In the genomic region with DNA sequence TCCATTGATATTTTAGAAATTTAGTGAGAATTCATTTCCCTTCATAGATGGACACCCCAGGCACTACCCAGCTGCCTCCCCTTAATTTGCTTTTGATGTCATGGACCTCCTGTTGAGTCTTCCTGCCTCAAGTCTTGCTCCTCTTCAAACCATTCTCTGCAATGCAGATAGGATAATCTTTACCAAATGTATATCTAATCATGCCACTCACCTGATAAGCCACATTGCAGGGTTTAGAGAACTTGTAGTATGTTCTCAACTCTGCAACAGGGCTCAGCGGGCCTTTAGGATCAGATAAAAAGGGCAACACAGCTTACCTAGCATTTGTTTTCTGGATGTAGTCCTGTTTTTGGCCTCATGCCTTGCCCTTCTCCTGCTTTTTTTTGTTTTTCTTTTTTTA, we compare ENCODE assay signal across 32 cellular contexts.
"Had no signal": no experiment of that assay in that cellular context is flagged by ENCODE, and none has a peak within 500 bp of the region (broad histone marks: within the 10 kb centered on the region; RNA-seq: fewer than 3 reads in every experiment).

No MANE protein-coding gene starts in this region.

- ATAC-seq: activated naive CD4-positive, alpha-beta T cell treated with anti-CD3 and anti-CD28 coated beads, Interleukin-2, amount 50 U/mL, for 72 hours; activated naive CD8-positive, alpha-beta T cell treated with anti-CD3 and anti-CD28 coated beads, Interleukin-2, amount 50 U/mL, for 24 hours; activated T-cell treated with anti-CD3 and anti-CD28 coated beads, Interleukin-2, amount 50 U/mL, for 4 hours; activated T-cell treated with anti-CD3 and anti-CD28 coated beads, Interleukin-2, amount 50 U/mL, for 72 hours; activated T-helper 17 cell treated with anti-CD3 and anti-CD28 coated beads, Interleukin-2, amount 50 U/mL, for 72 hours; body of pancreas had no signal

- H3K27me3 ChIP-seq: adrenal gland, ascending aorta, body of pancreas, brain microvascular endothelial cell, breast epithelium, cardiac muscle cell had no signal

- H3K36me3 ChIP-seq: adrenal gland, ascending aorta, brain microvascular endothelial cell, breast epithelium, cardiac muscle cell had no signal

- H3K27ac ChIP-seq: adrenal gland, ascending aorta, body of pancreas, brain microvascular endothelial cell, breast epithelium, cardiac muscle cell had no signal

- H3K4me3 ChIP-seq: adrenal gland, ascending aorta, body of pancreas, breast epithelium, cardiac muscle cell had no signal

- H3K4me1 ChIP-seq: adrenal gland, ascending aorta, body of pancreas, breast epithelium had no signal

- DNase-seq: activated effector memory CD4-positive, alpha-beta T cell treated with anti-CD3 and anti-CD28 coated beads, Interleukin-2, amount 50 U/mL, for 16 hours; activated effector memory CD4-positive, alpha-beta T cell treated with Interleukin-2 at 50 U/mL for 16 hours; activated gamma-delta T cell; activated gamma-delta T cell treated with Interleukin-2 at 50 U/mL for 16 hours; activated naive CD4-positive, alpha-beta T cell; activated naive CD4-positive, alpha-beta T cell treated with anti-CD3 and anti-CD28 coated beads for 36 hours; activated naive CD4-positive, alpha-beta T cell treated with anti-CD3 and anti-CD28 coated beads, Interleukin-2, amount 10 ng/mL, durations not matched to agents 7 days and 5 days; activated naive CD4-positive, alpha-beta T cell treated with anti-CD3 and anti-CD28 coated beads, Interleukin-2, amount 50 U/mL, for 16 hours; activated naive CD4-positive, alpha-beta T cell treated with Interleukin-2 at 50 U/mL for 16 hours; activated naive CD8-positive, alpha-beta T cell treated with anti-CD3 and anti-CD28 coated beads for 36 hours; activated naive CD8-positive, alpha-beta T cell treated with anti-CD3 and anti-CD28 coated beads, Interleukin-2, amount 10 ng/mL, durations not matched to agents 7 days and 5 days; activated naive CD8-positive, alpha-beta T cell treated with anti-CD3 and anti-CD28 coated beads, Interleukin-2, amount 50 U/mL, for 24 hours; activated T-cell treated with anti-CD3 and anti-CD28 coated beads, Interleukin-2, amount 50 U/mL, for 1 hour; activated T-cell treated with anti-CD3 and anti-CD28 coated beads, Interleukin-2, amount 50 U/mL, for 24 hours; activated T-cell treated with anti-CD3 and anti-CD28 coated beads, Interleukin-2, amount 50 U/mL, for 4 hours; activated T-cell treated with anti-CD3 and anti-CD28 coated beads, Interleukin-2, amount 50 U/mL, for 48 hours; activated T-cell treated with anti-CD3 and anti-CD28 coated beads, Interleukin-2, amount 50 U/mL, for 72 hours; adrenal gland; amniotic stem cell; amygdala; anterior cingulate cortex; aorta; body of pancreas; brain microvascular endothelial cell; caudate nucleus; central memory CD4-positive, alpha-beta T cell; cerebellar nuclear complex had no signal

- H3K9me3 ChIP-seq: adrenal gland, ascending aorta had no signal
